ENCODE assay signal across 10 cellular contexts in genomic region chr20:1335961-1336698, GRCh38. TPM values are rescaled to one million over a fixed set of nuclear protein-coding genes. Genes with fewer than 3 reads are reported as not detected.
DNase-seq lines count a peak whose midpoint lies in the region; ATAC-seq, FAIRE-seq and TF ChIP-seq lines count a peak whose summit lies in the region.
"Had no signal": no experiment of that assay in that cellular context is flagged by ENCODE, and none has a peak within 500 bp of the region (broad histone marks: within the 10 kb centered on the region; RNA-seq: fewer than 3 reads in every experiment).

No MANE protein-coding gene starts in this region.

- no peaks in the 10 kb centered on the region for H3K9me3 ChIP-seq in skeletal muscle tissue (ENCODE audit: control insufficient read depth in 3 of 3, low read length in 3 of 3)

- peaks cover 8% of the 10 kb centered on the region for H3K36me3 Mint-ChIP-seq in T-cell
- peaks cover 5% of the 10 kb centered on the region for H3K36me3 Mint-ChIP-seq in Calu3 (ENCODE audit: insufficient read depth, unreplicated experiment)

- intact Hi-C loops in Calu3 (cut with micrococcal nuclease; ENCODE audit: unreplicated experiment), result no loop called here

- peak overlapping the region in 1 of 3 donors; percentile 25 for H3K9ac ChIP-seq in skeletal muscle tissue (ENCODE audit: low read depth in 1 of 3, low read length in 3 of 3)

- ATAC-seq in GM18505 (IDR thresholded peaks at IDR 0.05; ENCODE audit: unreplicated experiment) (no peak), T-cell (replicated peaks in 1 of 4) (no peak), esophagus mucosa (peak; percentile 8), HG03095 (IDR thresholded peaks at IDR 0.05; ENCODE audit: unreplicated experiment) (no peak)

- H3K9me3 Mint-ChIP-seq in T-cell (no peaks in the 10 kb centered on the region), Calu3 (ENCODE audit: low read depth, unreplicated experiment) (no peaks in the 10 kb centered on the region)

- no peak for DNase-seq in T-cell
- DNase-seq in Calu3, result no peak
- no peak for DNase-seq in GM12892 (ENCODE audit: insufficient read length)
- DNase-seq: DMS79; effector CD4-positive, alpha-beta T cell; NCI-H510A treated with DMSO at 0.1 percent for 48 hours had no signal

- H3K27me3 ChIP-seq in skeletal muscle tissue (ENCODE audit: control insufficient read depth in 3 of 3, insufficient read depth in 3 of 3, low read length in 3 of 3), result no peaks in the 10 kb centered on the region

- TF ChIP-seq POLR2A in GM18505 (IDR thresholded peaks at IDR 0.05; ENCODE audit: borderline replicate concordance, extremely low read depth, insufficient read depth, insufficient read length) (peak; percentile 2), GM12892 (IDR thresholded peaks at IDR 0.05; ENCODE audit: low read depth, low read length) (no peak)

- no peak overlapping the region for H3K4me3 ChIP-seq in skeletal muscle tissue (ENCODE audit: low read length in 3 of 3)

- no peak for TF ChIP-seq CTCF in Calu3 (IDR thresholded peaks at IDR 0.05; ENCODE audit: unreplicated experiment)

- no peak for FAIRE-seq in GM12892 (lab: Jason Lieb, UNC)

- peaks cover 28 to 35% (median 33%) of the 10 kb centered on the region in 3 donors for H3K4me1 ChIP-seq in skeletal muscle tissue (ENCODE audit: control insufficient read depth in 3 of 3, insufficient read depth in 3 of 3, low read length in 3 of 3)

- H3K27me3 Mint-ChIP-seq in T-cell (no peaks in the 10 kb centered on the region), Calu3 (ENCODE audit: unreplicated experiment) (no peaks in the 10 kb centered on the region)

- POLR2A ChIA-PET in T-cell (lab: Charles Lee), result interaction anchor here in 1 of 2 donors (0.6 kb wide), 1 partner anchor 57 kb away, joined by 3 read pairs; no protein-coding TSS in a partner anchor

- H3K27ac Mint-ChIP-seq in T-cell (peak overlapping the region; percentile 37 to 82), Calu3 (ENCODE audit: unreplicated experiment) (no peak overlapping the region)

- H3K27ac ChIP-seq in skeletal muscle tissue (ENCODE audit: low read depth, low read length), result peak overlapping the region; percentile 49

- H3K4me1 Mint-ChIP-seq in T-cell, result peaks cover 29 to 40% (median 30%) of the 10 kb centered on the region in 3 donors
- peaks cover 5% of the 10 kb centered on the region for H3K4me1 Mint-ChIP-seq in Calu3 (ENCODE audit: low read depth, unreplicated experiment)

- no TSS peak for BruUV-seq in Calu3 (replicated peaks; lab: Mats Ljungman, UMichigan)

- no peaks in the 10 kb centered on the region for H3K36me3 ChIP-seq in skeletal muscle tissue (ENCODE audit: control insufficient read depth in 3 of 3, insufficient read depth in 3 of 3, low read length in 3 of 3)

- peak overlapping the region in 1 of 3 donors; percentile 60 for H3K4me3 Mint-ChIP-seq in T-cell
- no peak overlapping the region for H3K4me3 Mint-ChIP-seq in Calu3 (ENCODE audit: low read depth, unreplicated experiment)

- CTCF ChIA-PET in T-cell (lab: Charles Lee) (no interaction called here), Calu3 (lab: Charles Lee) (no interaction called here)

RNA-seq across cellular contexts. Expression of gene SDCBP2, which starts 7.2 kb away (rescaled TPM):
- total RNA-seq in T-cell (1 to 10 TPM; 1.1 to 2.4 (median 2.2) TPM), esophagus mucosa (107 TPM), skeletal muscle tissue (1.6 TPM), Calu3 (2022) (8.2 and 18.9 TPM in 2 replicates)
- 1.1 TPM for polyA plus RNA-seq in GM12892 (2012; ENCODE audit: missing spikeins)

RNA-seq across cellular contexts. Expression of gene FKBP1A, which starts 56.7 kb away (rescaled TPM):
- 10 to 100 TPM; 76.7 to 90.4 (median 79.9) TPM for total RNA-seq in T-cell
- total RNA-seq in esophagus mucosa, result 164 TPM
- total RNA-seq in skeletal muscle tissue, result 56.4 TPM
- total RNA-seq in Calu3 (2022), result 166 and 173 TPM in 2 replicates
- 207 TPM for polyA plus RNA-seq in GM12892 (2012; ENCODE audit: missing spikeins)
